8 cellular contexts compared by ENCODE assay signal in genomic region chr17:42276359-42276608, GRCh38. TPM values are rescaled to one million over a fixed set of nuclear protein-coding genes. Genes with fewer than 3 reads are reported as not detected.
DNase-seq lines count a peak whose midpoint lies in the region; ATAC-seq and TF ChIP-seq lines count a peak whose summit lies in the region.

Gene STAT5B (minus strand): TSS chr17:42276391. CDS start chr17:42232127, 44,264 bp downstream.

- H3K27me3 ChIP-seq in GM23338 (ENCODE audit: insufficient read depth) (peaks cover 11% of the 10 kb centered on the region), kidney epithelial cell (ENCODE audit: control insufficient read depth, insufficient read depth, low read length) (no peaks in the 10 kb centered on the region)

- peaks cover 12% of the 10 kb centered on the region for H3K27me3 Mint-ChIP-seq in GM23338 (ENCODE audit: insufficient read depth, low read depth, poor library complexity)

- H3K4me1 ChIP-seq in ES-I3 (ENCODE audit: insufficient read depth, low read length) (peaks cover 25% of the 10 kb centered on the region), GM23338 (ENCODE audit: insufficient read depth) (peaks cover 46% of the 10 kb centered on the region)

- no peaks in the 10 kb centered on the region for H3K9me2 ChIP-seq in GM23338 (ENCODE audit: insufficient read depth)

- H3K27ac ChIP-seq in GM23338 (ENCODE audit: low read depth) = peak within 1 kb of the TSS; percentile 46

- peak within 1 kb of the TSS; percentile 76 for H3K27ac Mint-ChIP-seq in GM23338

- H3K9me3 ChIP-seq in ES-I3 (ENCODE audit: control insufficient read depth, insufficient read depth, low read length) = no peaks in the 10 kb centered on the region

- H3K9me3 Mint-ChIP-seq in GM23338 = no peaks in the 10 kb centered on the region; the same call in 2 of the 3 replicates

- no peak for TF ChIP-seq CTCF in GM23338 (conservative IDR thresholded peaks at IDR 0.05; ENCODE audit: low read depth in 2 of 2)
- TF ChIP-seq CTCF in kidney epithelial cell (IDR thresholded peaks at IDR 0.05; ENCODE audit: insufficient read depth, low read length, poor library complexity, severe bottlenecking) = no peak

- H3K4me3 Mint-ChIP-seq in GM23338 = peak within 1 kb of the TSS; percentile 87

- H3K79me2 ChIP-seq in GM23338 (replicated peaks; ENCODE audit: insufficient read depth) = peaks cover 41% of the 10 kb centered on the region

- peak within 1 kb of the TSS; percentile 98 for H3K4me2 ChIP-seq in GM23338

- H4K20me1 ChIP-seq in GM23338 (replicated peaks; ENCODE audit: insufficient read depth) = 0 out of 2 replicates have a peak, but pooled peaks cover 5% of the 10 kb centered on the region

- peak; percentile 31 for ATAC-seq in GM23338

- H3F3A ChIP-seq in GM23338 (replicated peaks; ENCODE audit: low read depth) = peaks cover 12% of the 10 kb centered on the region; the same call in 1 of the 2 replicates

- H2AFZ ChIP-seq in GM23338 = peak within 1 kb of the TSS; percentile 95

- no peaks in the 10 kb centered on the region for H3K36me3 Mint-ChIP-seq in GM23338 (ENCODE audit: low read depth)

- H3K4me3 ChIP-seq in GM23338 = peak within 1 kb of the TSS; percentile 87
- H3K4me3 ChIP-seq in kidney epithelial cell (ENCODE audit: low read depth, low read length) = peak within 1 kb of the TSS; percentile 90

- no peaks in the 10 kb centered on the region for H3K36me3 ChIP-seq in ES-I3 (ENCODE audit: insufficient read depth, low read length)
- no peaks in the 10 kb centered on the region for H3K36me3 ChIP-seq in GM23338 (ENCODE audit: insufficient read depth)
- H3K36me3 ChIP-seq in kidney epithelial cell (ENCODE audit: control insufficient read depth, insufficient read depth, low read length) = no peaks in the 10 kb centered on the region

- H3K9ac ChIP-seq in ES-I3 (ENCODE audit: low read depth, low read length) = peak within 1 kb of the TSS; percentile 94

- peaks cover 42% of the 10 kb centered on the region for H3K4me1 Mint-ChIP-seq in GM23338

- peak; percentile 85 for DNase-seq in GM23338 (ENCODE audit: low spot score)
- DNase-seq in NCI-H1092 (lab: John Stamatoyannopoulos, UW) = peak; percentile 49
- peak; percentile 80 for DNase-seq in activated CD4-positive, CD25-positive, alpha-beta regulatory T cell treated with anti-CD3 and anti-CD28 coated beads, Interleukin-2, amount 50 U/mL, for 72 hours
- DNase-seq in cerebellar cortex (ENCODE audit: low spot score) = peak; percentile 37
- DNase-seq in kidney epithelial cell (ENCODE audit: low read depth) = no peak
- DNase-seq in stimulated activated CD4-positive, alpha-beta T cell treated with anti-CD3 and anti-CD28 coated beads, Interleukin-15, amount 100 ng/mL, for 24 hours = peak; percentile 76
- DNase-seq in COLO829 (ENCODE audit: low spot score) = no peak

TF ChIP-seq in GM23338, 12 proteins besides CTCF, POLR2A, EP300 and RAD21:
- TF ChIP-seq POLR2AphosphoS5 (IDR thresholded peaks at IDR 0.05; ENCODE audit: low read depth) (peak; percentile 52; the same call in 1 of the 2 replicates), JUNB (IDR thresholded peaks at IDR 0.05; ENCODE audit: unreplicated experiment) (no peak)
TF ChIP-seq in GM23338: peak in this region for 1.

RNA-seq across cellular contexts. Expression of gene STAT5B, which starts in this region (rescaled TPM):
- total RNA-seq in GM23338 (2014; rRNA removed; shearing (Covaris generic)) = 47.1 and 60.5 TPM in 2 replicates
- 13.9 and 14.3 TPM in 2 replicates for polyA plus RNA-seq in GM23338 (2016; fragmentation: Nextera tagmentation; extraction: Ambion mirVana)
- total RNA-seq in kidney epithelial cell = 27.5 and 29.6 TPM in 2 replicates

Comparison
In these comparisons a context has a peak if more than half of its experiments do, and no peak if none do; other contexts are left out.
1. DNase-seq: peak in GM23338 (single experiment), NCI-H1092 (single experiment), activated CD4-positive, CD25-positive, alpha-beta regulatory T cell treated with anti-CD3 and anti-CD28 coated beads, Interleukin-2, amount 50 U/mL, for 72 hours (single experiment), cerebellar cortex (single experiment) and stimulated activated CD4-positive, alpha-beta T cell treated with anti-CD3 and anti-CD28 coated beads, Interleukin-15, amount 100 ng/mL, for 24 hours (single experiment); none in kidney epithelial cell (single experiment) and COLO829 (single experiment).